ENCODE assay signal across 31 cellular contexts in the genomic region with DNA sequence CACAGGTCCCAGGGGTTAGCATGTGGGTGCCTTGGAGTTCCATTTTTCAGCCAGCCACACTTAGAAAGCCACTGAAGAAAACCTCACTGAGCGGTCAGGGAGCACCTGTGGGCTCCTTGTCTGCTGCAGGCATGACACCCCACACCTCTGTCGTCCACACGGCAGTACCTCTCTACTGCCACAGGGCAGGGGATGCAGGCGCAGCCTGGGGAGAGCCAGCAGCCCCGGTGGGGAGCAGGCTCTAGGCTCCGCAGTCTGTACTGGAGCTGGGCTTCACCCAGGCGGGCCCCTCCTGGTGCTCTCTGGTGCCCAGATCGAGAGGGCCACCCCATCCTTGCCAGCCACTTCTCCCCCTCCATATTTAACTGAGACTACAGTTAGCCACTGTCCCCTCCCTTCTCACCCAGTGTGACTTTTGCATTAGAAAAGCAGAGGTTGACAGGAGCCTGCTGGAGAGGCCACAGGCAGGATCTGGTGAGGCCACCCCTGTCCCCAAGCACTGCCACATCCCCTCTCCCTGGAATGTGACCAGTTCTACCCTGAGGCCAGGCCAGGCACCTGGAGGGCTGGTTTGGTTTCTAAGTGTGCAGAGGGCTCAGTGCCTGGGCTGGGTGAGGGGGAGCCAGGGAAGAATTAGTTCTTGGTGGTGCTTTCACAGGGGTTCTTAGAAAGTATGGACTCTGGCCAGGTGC.
A peak's percentile ranks its signal among the peaks of the same experiment; 100 is the strongest.
DNase-seq lines count a peak whose midpoint lies in the region; ATAC-seq and TF ChIP-seq lines count a peak whose summit lies in the region.
"Had no signal": no experiment of that assay in that cellular context is flagged by ENCODE, and none has a peak within 500 bp of the region (broad histone marks: within the 10 kb centered on the region; RNA-seq: fewer than 3 reads in every experiment).

No MANE protein-coding gene starts in this region.

- H3K4me1 ChIP-seq in Karpas-422 (ENCODE audit: low read length) (0 out of 2 replicates have a peak, but pooled peaks cover 5% of the 10 kb centered on the region), foreskin keratinocyte (no peaks in the 10 kb centered on the region)
- H3K4me1 ChIP-seq: breast epithelium had no signal

- H3K79me2 ChIP-seq in Karpas-422 (ENCODE audit: low read length): no peaks in the 10 kb centered on the region

- H3K36me3 ChIP-seq in Karpas-422 (ENCODE audit: insufficient read depth, low read length) (no peaks in the 10 kb centered on the region), WERI-Rb-1 (peaks cover 37% of the 10 kb centered on the region)
- H3K36me3 ChIP-seq: breast epithelium had no signal

- H3K9me3 Mint-ChIP-seq in stimulated activated effector memory CD8-positive, alpha-beta T cell treated with anti-CD3 and anti-CD28 coated beads, Interleukin-12 subunit alpha, Interleukin-12 subunit beta, amount 100 ng/mL, for 72 hours: no peaks in the 10 kb centered on the region
- H3K9me3 Mint-ChIP-seq: activated CD4-positive, alpha-beta memory T cell treated with anti-CD3 and anti-CD28 coated beads, Interleukin-2, amount 10 ng/mL, durations not matched to agents 7 days and 5 days; activated T-helper 2 cell treated with anti-CD3 and anti-CD28 coated beads, Interferon-gamma antibody, Interleukin-2, Interleukin-4, amounts not matched to agents 10 μg/mL and 5 μg/mL and 100 μg/mL, durations not matched to agents 14 hours and 24 hours and 36 hours; HFFc6 had no signal

- H3K4me3 ChIP-seq in Karpas-422 (ENCODE audit: low read length): no peak overlapping the region
- no peak overlapping the region for H3K4me3 ChIP-seq in WERI-Rb-1 (ENCODE audit: low read depth, low read length)
- H3K4me3 ChIP-seq: breast epithelium, right atrium auricular region, stomach, vagina had no signal

- no peak overlapping the region for H3K9ac ChIP-seq in Karpas-422 (ENCODE audit: low read length)

- no peak overlapping the region for H3K4me2 ChIP-seq in Karpas-422 (ENCODE audit: low read depth, low read length, poor library complexity, severe bottlenecking)

- peaks cover 43% of the 10 kb centered on the region for H3K4me1 Mint-ChIP-seq in stimulated activated effector memory CD8-positive, alpha-beta T cell treated with anti-CD3 and anti-CD28 coated beads, Interleukin-12 subunit alpha, Interleukin-12 subunit beta, amount 100 ng/mL, for 72 hours

- H2AFZ ChIP-seq in Karpas-422 (ENCODE audit: low read length): no peak overlapping the region

- 0 out of 2 replicates have a peak overlapping the region, but pooled peaks have one; percentile 13 for H3K27ac ChIP-seq in Karpas-422 (ENCODE audit: low read length)
- H3K27ac ChIP-seq in foreskin keratinocyte: no peak overlapping the region
- H3K27ac ChIP-seq in WERI-Rb-1: no peak overlapping the region
- H3K27ac ChIP-seq: breast epithelium, C4-2B, neutrophil, right atrium auricular region, stomach, vagina had no signal

- peak overlapping the region; percentile 9 for H3K27ac Mint-ChIP-seq in stimulated activated effector memory CD8-positive, alpha-beta T cell treated with anti-CD3 and anti-CD28 coated beads, Interleukin-12 subunit alpha, Interleukin-12 subunit beta, amount 100 ng/mL, for 72 hours
- H3K27ac Mint-ChIP-seq: activated CD4-positive, alpha-beta memory T cell treated with anti-CD3 and anti-CD28 coated beads, Interleukin-2, amount 10 ng/mL, durations not matched to agents 7 days and 5 days; activated T-helper 2 cell treated with anti-CD3 and anti-CD28 coated beads, Interferon-gamma antibody, Interleukin-2, Interleukin-4, amounts not matched to agents 10 μg/mL and 5 μg/mL and 100 μg/mL, durations not matched to agents 14 hours and 24 hours and 36 hours; HFFc6 had no signal

- H3K9me3 ChIP-seq in Karpas-422 (ENCODE audit: low read length): no peaks in the 10 kb centered on the region
- no peaks in the 10 kb centered on the region for H3K9me3 ChIP-seq in WERI-Rb-1 (ENCODE audit: severe bottlenecking)
- H3K9me3 ChIP-seq: breast epithelium, neutrophil, right atrium auricular region, stomach, vagina had no signal

- DNase-seq in ELF-1 (ENCODE audit: low read depth, low spot score) (peak; percentile 82), Karpas-422 (no peak), foreskin keratinocyte (no peak), WERI-Rb-1 (no peak), NCI-H510A treated with DMSO at 0.1 percent for 48 hours (lab: John Stamatoyannopoulos, UW) (no peak)
- DNase-seq in stimulated activated effector memory CD8-positive, alpha-beta T cell treated with anti-CD3 and anti-CD28 coated beads, Interleukin-12 subunit alpha, Interleukin-12 subunit beta, amount 100 ng/mL, for 72 hours (ENCODE audit: low spot score in 2 of 2): no peak
- DNase-seq: activated CD4-positive, alpha-beta memory T cell treated with anti-CD3 and anti-CD28 coated beads, Interleukin-2, amount 10 ng/mL, durations not matched to agents 7 days and 5 days; activated naive CD4-positive, alpha-beta T cell treated with anti-CD3 and anti-CD28 coated beads, Interleukin-2, amount 50 U/mL, for 16 hours; amygdala; Calu3; DND-41; HFFc6; hypothalamus; KG1; mesenchymal stem cell; MM.1S; NCI-H2029; NCI-H526 treated with DMSO at 0.1 percent for 48 hours; Right ventricle myocardium superior; stimulated activated CD4-positive, alpha-beta T cell treated with anti-CD3 and anti-CD28 coated beads, Interleukin-2, amount 100 ng/mL, for 24 hours; stomach had no signal

- H3K4me3 Mint-ChIP-seq in stimulated activated effector memory CD8-positive, alpha-beta T cell treated with anti-CD3 and anti-CD28 coated beads, Interleukin-12 subunit alpha, Interleukin-12 subunit beta, amount 100 ng/mL, for 72 hours: no peak overlapping the region
- H3K4me3 Mint-ChIP-seq: activated CD4-positive, alpha-beta memory T cell treated with anti-CD3 and anti-CD28 coated beads, Interleukin-2, amount 10 ng/mL, durations not matched to agents 7 days and 5 days; HFFc6 had no signal

- TF ChIP-seq CTCF in foreskin keratinocyte (conservative IDR thresholded peaks at IDR 0.05): no peak
- TF ChIP-seq CTCF in WERI-Rb-1 (IDR thresholded peaks at IDR 0.05; ENCODE audit: low read depth, low read length): no peak

- H3K36me3 Mint-ChIP-seq in stimulated activated effector memory CD8-positive, alpha-beta T cell treated with anti-CD3 and anti-CD28 coated beads, Interleukin-12 subunit alpha, Interleukin-12 subunit beta, amount 100 ng/mL, for 72 hours: peaks cover 18% of the 10 kb centered on the region

- H3K9me2 ChIP-seq in Karpas-422 (replicated peaks; ENCODE audit: insufficient read depth, low read length): no peaks in the 10 kb centered on the region

- ATAC-seq in foreskin keratinocyte: peak; percentile 11
- ATAC-seq in stimulated activated effector memory CD8-positive, alpha-beta T cell treated with anti-CD3 and anti-CD28 coated beads, Interleukin-12 subunit alpha, Interleukin-12 subunit beta, amount 100 ng/mL, for 72 hours: no peak
- no peak for ATAC-seq in GM21367 (IDR thresholded peaks at IDR 0.05; ENCODE audit: unreplicated experiment)
- ATAC-seq: left lobe of liver, Panc1, SK-N-SH treated with all-trans-retinoic acid at 6 μM for 48 hours had no signal

- 0 out of 2 replicates have a peak, but pooled peaks cover 4% of the 10 kb centered on the region for H4K20me1 ChIP-seq in Karpas-422 (ENCODE audit: insufficient read depth, low read depth, low read length)

- H3K27me3 ChIP-seq in Karpas-422 (ENCODE audit: low read length) (no peaks in the 10 kb centered on the region), foreskin keratinocyte (no peaks in the 10 kb centered on the region), WERI-Rb-1 (ENCODE audit: insufficient read depth, low read depth, severe bottlenecking) (no peaks in the 10 kb centered on the region)
- H3K27me3 ChIP-seq: breast epithelium, neutrophil, right atrium auricular region, stomach, vagina had no signal
